ENCODE assay signal across 32 cellular contexts in genomic region chr18:72013512-72013911, GRCh38.
DNase-seq lines count a peak whose midpoint lies in the region; ATAC-seq and TF ChIP-seq lines count a peak whose summit lies in the region.
"Had no signal": no experiment of that assay in that cellular context is flagged by ENCODE, and none has a peak within 500 bp of the region (broad histone marks: within the 10 kb centered on the region; RNA-seq: fewer than 3 reads in every experiment).

No MANE protein-coding gene starts in this region.

- no peak overlapping the region for H3K27ac ChIP-seq in PC-3 (ENCODE audit: low read length)
- no peak overlapping the region for H3K27ac ChIP-seq in substantia nigra (ENCODE audit: low read depth, low read length, poor library complexity, severe bottlenecking)
- H3K27ac ChIP-seq: A549, body of pancreas, esophagus squamous epithelium, Peyer's patch, upper lobe of right lung had no signal

- no peak overlapping the region for H3K4me3 ChIP-seq in PC-3 (ENCODE audit: low read length)
- H3K4me3 ChIP-seq: A549, body of pancreas, esophagus squamous epithelium, Peyer's patch, upper lobe of right lung had no signal

- POLR2A ChIA-PET in PC-3 (lab: Charles Lee; ENCODE audit: unreplicated experiment): no interaction called here

- H3K36me3 ChIP-seq in PC-3 (ENCODE audit: low read depth, low read length): no peaks in the 10 kb centered on the region
- H3K36me3 ChIP-seq: esophagus squamous epithelium, Peyer's patch, upper lobe of right lung had no signal

- peak; percentile 92 for ATAC-seq in PC-3
- ATAC-seq: A549, body of pancreas, left cardiac atrium, upper lobe of right lung had no signal

- H3F3A ChIP-seq in PC-3 (ENCODE audit: low read length, unreplicated experiment): no peaks in the 10 kb centered on the region

- no peaks in the 10 kb centered on the region for H3K9me3 Mint-ChIP-seq in activated naive CD4-positive, alpha-beta T cell treated with anti-CD3 and anti-CD28 coated beads, Interleukin-2, amount 10 ng/mL, durations not matched to agents 7 days and 5 days
- H3K9me3 Mint-ChIP-seq: activated naive CD8-positive, alpha-beta T cell treated with anti-CD3 and anti-CD28 coated beads, Interleukin-2, amount 10 ng/mL, durations not matched to agents 7 days and 5 days; nephron had no signal

- no peaks in the 10 kb centered on the region for H4K20me1 ChIP-seq in PC-3 (ENCODE audit: low read length)

- no peaks in the 10 kb centered on the region for H3K9me2 ChIP-seq in PC-3 (replicated peaks; ENCODE audit: low read length)

- TF ChIP-seq CTCF in PC-3 (conservative IDR thresholded peaks at IDR 0.05; ENCODE audit: low read depth, low read length): no peak; the same call in 1 of the 2 replicates

- no peaks in the 10 kb centered on the region for H3K9me3 ChIP-seq in PC-3 (ENCODE audit: low read length)
- H3K9me3 ChIP-seq: A549, body of pancreas, esophagus squamous epithelium, Peyer's patch, upper lobe of right lung had no signal

- no TSS peak for BruUV-seq in PC-3 (replicated peaks; lab: Mats Ljungman, UMichigan)

- peak; percentile 14 for DNase-seq in COLO829 (ENCODE audit: low spot score)
- DNase-seq in PC-3: peak; percentile 50
- DNase-seq in brain pericyte (ENCODE audit: low read depth, low spot score): peak; percentile 24
- peak; percentile 4 for DNase-seq in kidney tubule cell (ENCODE audit: low spot score)
- DNase-seq in activated naive CD4-positive, alpha-beta T cell treated with anti-CD3 and anti-CD28 coated beads, Interleukin-2, amount 10 ng/mL, durations not matched to agents 7 days and 5 days: no peak
- DNase-seq in stimulated activated CD4-positive, alpha-beta T cell treated with anti-CD3 and anti-CD28 coated beads, Interleukin-2, amount 100 ng/mL, for 48 hours: no peak
- no peak for DNase-seq in substantia nigra (lab: John Stamatoyannopoulos, UW)
- no peak for DNase-seq in stimulated activated CD4-positive, alpha-beta T cell treated with anti-CD3 and anti-CD28 coated beads, Interleukin-2, amount 100 ng/mL, for 24 hours
- DNase-seq: activated CD4-positive, alpha-beta T cell treated with anti-CD3 and anti-CD28 coated beads, Interleukin-2, amount 10 ng/mL, durations not matched to agents 7 days and 5 days; activated effector memory CD4-positive, alpha-beta T cell treated with anti-CD3 and anti-CD28 coated beads, Interleukin-2, amount 50 U/mL, for 16 hours; activated naive CD8-positive, alpha-beta T cell treated with anti-CD3 and anti-CD28 coated beads, Interleukin-2, amount 10 ng/mL, durations not matched to agents 7 days and 5 days; activated T-cell treated with anti-CD3 and anti-CD28 coated beads, Interleukin-2, amount 50 U/mL, for 1 hour; AML-193; body of pancreas; CD4-positive, CD25-positive, alpha-beta regulatory T cell; dermis blood vessel endothelial cell; esophagus squamous epithelium; H9; hippocampal formation; Karpas-422; left cardiac atrium; NCI-H1417; NCI-H2029; NCI-H2227 treated with DMSO at 0.1 percent for 48 hours; NCI-H526; Peyer's patch; SHP77; stimulated activated naive CD4-positive, alpha-beta T cell; T-helper 9 cell; upper lobe of right lung had no signal

- H3K27ac Mint-ChIP-seq in activated naive CD4-positive, alpha-beta T cell treated with anti-CD3 and anti-CD28 coated beads, Interleukin-2, amount 10 ng/mL, durations not matched to agents 7 days and 5 days: no peak overlapping the region
- H3K27ac Mint-ChIP-seq: activated CD4-positive, alpha-beta T cell treated with anti-CD3 and anti-CD28 coated beads, Interleukin-2, amount 10 ng/mL, durations not matched to agents 7 days and 5 days; activated naive CD8-positive, alpha-beta T cell treated with anti-CD3 and anti-CD28 coated beads, Interleukin-2, amount 10 ng/mL, durations not matched to agents 7 days and 5 days; CD4-positive, CD25-positive, alpha-beta regulatory T cell; H9; nephron had no signal

- H2AFZ ChIP-seq in PC-3 (ENCODE audit: low read length): no peak overlapping the region

- no peak overlapping the region for H3K4me3 Mint-ChIP-seq in activated naive CD4-positive, alpha-beta T cell treated with anti-CD3 and anti-CD28 coated beads, Interleukin-2, amount 10 ng/mL, durations not matched to agents 7 days and 5 days
- H3K4me3 Mint-ChIP-seq: activated CD4-positive, alpha-beta T cell treated with anti-CD3 and anti-CD28 coated beads, Interleukin-2, amount 10 ng/mL, durations not matched to agents 7 days and 5 days; activated naive CD8-positive, alpha-beta T cell treated with anti-CD3 and anti-CD28 coated beads, Interleukin-2, amount 10 ng/mL, durations not matched to agents 7 days and 5 days; CD4-positive, CD25-positive, alpha-beta regulatory T cell; H9; nephron had no signal

- no peaks in the 10 kb centered on the region for H3K27me3 Mint-ChIP-seq in activated naive CD4-positive, alpha-beta T cell treated with anti-CD3 and anti-CD28 coated beads, Interleukin-2, amount 10 ng/mL, durations not matched to agents 7 days and 5 days
- H3K27me3 Mint-ChIP-seq: activated CD4-positive, alpha-beta T cell treated with anti-CD3 and anti-CD28 coated beads, Interleukin-2, amount 10 ng/mL, durations not matched to agents 7 days and 5 days; activated naive CD8-positive, alpha-beta T cell treated with anti-CD3 and anti-CD28 coated beads, Interleukin-2, amount 10 ng/mL, durations not matched to agents 7 days and 5 days; CD4-positive, CD25-positive, alpha-beta regulatory T cell had no signal

- no peak overlapping the region for H3K9ac ChIP-seq in PC-3 (ENCODE audit: low read length)

- H3K79me2 ChIP-seq in PC-3 (ENCODE audit: low read length): no peaks in the 10 kb centered on the region

- H3K4me1 ChIP-seq in PC-3 (ENCODE audit: insufficient read depth, low read length): no peaks in the 10 kb centered on the region; the same call in 1 of the 2 replicates
- H3K4me1 ChIP-seq: A549, body of pancreas, esophagus squamous epithelium, Peyer's patch, upper lobe of right lung had no signal

- no peaks in the 10 kb centered on the region for H3K27me3 ChIP-seq in PC-3 (ENCODE audit: low read length)
- H3K27me3 ChIP-seq: body of pancreas, esophagus squamous epithelium, Peyer's patch, upper lobe of right lung had no signal

- no peaks in the 10 kb centered on the region for H3K36me3 Mint-ChIP-seq in activated naive CD4-positive, alpha-beta T cell treated with anti-CD3 and anti-CD28 coated beads, Interleukin-2, amount 10 ng/mL, durations not matched to agents 7 days and 5 days
- H3K36me3 Mint-ChIP-seq: activated naive CD8-positive, alpha-beta T cell treated with anti-CD3 and anti-CD28 coated beads, Interleukin-2, amount 10 ng/mL, durations not matched to agents 7 days and 5 days; CD4-positive, CD25-positive, alpha-beta regulatory T cell had no signal

- intact Hi-C loops in PC-3 (cut with micrococcal nuclease): loop anchor here (10.0 kb wide), 1 partner anchor 129 kb away; no protein-coding TSS in a partner anchor

- no peaks in the 10 kb centered on the region for H3K4me1 Mint-ChIP-seq in activated naive CD4-positive, alpha-beta T cell treated with anti-CD3 and anti-CD28 coated beads, Interleukin-2, amount 10 ng/mL, durations not matched to agents 7 days and 5 days
- H3K4me1 Mint-ChIP-seq: activated CD4-positive, alpha-beta T cell treated with anti-CD3 and anti-CD28 coated beads, Interleukin-2, amount 10 ng/mL, durations not matched to agents 7 days and 5 days; activated naive CD8-positive, alpha-beta T cell treated with anti-CD3 and anti-CD28 coated beads, Interleukin-2, amount 10 ng/mL, durations not matched to agents 7 days and 5 days; CD4-positive, CD25-positive, alpha-beta regulatory T cell; nephron had no signal

- CTCF ChIA-PET in PC-3 (lab: Charles Lee): no interaction called here
- CTCF ChIA-PET in activated naive CD4-positive, alpha-beta T cell treated with anti-CD3 and anti-CD28 coated beads, Interleukin-2, amount 10 ng/mL, durations not matched to agents 7 days and 5 days (lab: Charles Lee): no interaction called here

- H3K4me2 ChIP-seq in PC-3 (ENCODE audit: low read length): peak overlapping the region; percentile 23; the same call in 1 of the 2 replicates
- H3K4me2 ChIP-seq: A549 had no signal

Comparison
In these comparisons a context has a peak if more than half of its experiments do, and no peak if none do; other contexts are left out.
1. DNase-seq: peak in COLO829 (single experiment), PC-3 (single experiment), brain pericyte (single experiment) and kidney tubule cell (single experiment); none in activated naive CD4-positive, alpha-beta T cell treated with anti-CD3 and anti-CD28 coated beads, Interleukin-2, amount 10 ng/mL, durations not matched to agents 7 days and 5 days (single experiment), stimulated activated CD4-positive, alpha-beta T cell treated with anti-CD3 and anti-CD28 coated beads, Interleukin-2, amount 100 ng/mL, for 48 hours (0 of 2), substantia nigra (0 of 49) and stimulated activated CD4-positive, alpha-beta T cell treated with anti-CD3 and anti-CD28 coated beads, Interleukin-2, amount 100 ng/mL, for 24 hours (0 of 2).